In genomic region chr3:19232566-19232965, GRCh38 we compare ENCODE assay signal across 18 cellular contexts.
DNase-seq lines count a peak whose midpoint lies in the region; ATAC-seq, FAIRE-seq and TF ChIP-seq lines count a peak whose summit lies in the region.
"Had no signal": no experiment of that assay in that cellular context is flagged by ENCODE, and none has a peak within 500 bp of the region (broad histone marks: within the 10 kb centered on the region; RNA-seq: fewer than 3 reads in every experiment).

No MANE protein-coding gene starts in this region.

- TF ChIP-seq CTCF in bronchial epithelial cell (IDR thresholded peaks at IDR 0.05; ENCODE audit: insufficient read depth, low read length, severe bottlenecking) (no peak), osteoblast (IDR thresholded peaks at IDR 0.05; ENCODE audit: extremely low read depth, low read depth, low read length) (no peak), OCI-LY7 (conservative IDR thresholded peaks at IDR 0.05; ENCODE audit: low read length) (no peak), heart right ventricle (IDR thresholded peaks at IDR 0.05) (no peak)

- DNase-seq in NCI-H1105 treated with DMSO at 0.1 percent for 48 hours (lab: John Stamatoyannopoulos, UW) (peak; percentile 71), NCI-H2029 treated with DMSO at 0.1 percent for 48 hours (lab: John Stamatoyannopoulos, UW) (peak; percentile 37), bronchial epithelial cell (ENCODE audit: low read depth) (peak; percentile 68), osteoblast (ENCODE audit: insufficient read length, low spot score, missing footprints) (peak; percentile 6), KG1 (lab: John Stamatoyannopoulos, UW) (no peak), OCI-LY7 (ENCODE audit: low spot score) (no peak), heart right ventricle (no peak)
- DNase-seq: CD8-positive, alpha-beta T cell; COR-L47; DMS153; DMS79 treated with DMSO at 0.1 percent for 48 hours; EL; H7 had no signal

- POLR2A ChIA-PET in OCI-LY7 (lab: Charles Lee), result interaction anchor here (0.9 to 1.6 kb wide), 2 partner anchors 10 to 25 kb away, joined by 3 to 7 read pairs; no protein-coding TSS in a partner anchor

- H3K4me2 ChIP-seq in osteoblast (ENCODE audit: insufficient read depth, low read length), result no peak overlapping the region
- H3K4me2 ChIP-seq in OCI-LY7 (ENCODE audit: low read length), result no peak overlapping the region
- H3K4me2 ChIP-seq: A549, GM23338 had no signal

- H3K4me1 ChIP-seq in osteoblast (ENCODE audit: insufficient read depth, low read length) (no peaks in the 10 kb centered on the region), OCI-LY7 (ENCODE audit: insufficient read depth, low read length, poor library complexity, severe bottlenecking) (peaks cover 10% of the 10 kb centered on the region), heart right ventricle (no peaks in the 10 kb centered on the region)
- H3K4me1 ChIP-seq: A549 had no signal

- intact Hi-C loops in OCI-LY7 (cut with micrococcal nuclease; ENCODE audit: unreplicated experiment), result loop anchor here (5.0 kb wide), 1 partner anchor 635 kb away; no protein-coding TSS in a partner anchor
- intact Hi-C loops in heart right ventricle (cut with DNase I), result no loop called here

- H3K27me3 ChIP-seq in bronchial epithelial cell (ENCODE audit: control insufficient read depth, insufficient read depth, low read length) (no peaks in the 10 kb centered on the region), osteoblast (ENCODE audit: insufficient read depth, low read length) (no peaks in the 10 kb centered on the region), heart right ventricle (no peaks in the 10 kb centered on the region)

- H2AFZ ChIP-seq in osteoblast (ENCODE audit: low read length) (no peak overlapping the region), OCI-LY7 (ENCODE audit: low read length) (no peak overlapping the region)
- H2AFZ ChIP-seq: GM23338 had no signal

- CTCF ChIA-PET in OCI-LY7 (lab: Charles Lee; ENCODE audit: unreplicated experiment), result no interaction called here

- BruUV-seq in OCI-LY7 (replicated peaks; lab: Mats Ljungman, UMichigan), result no TSS peak

- no peak for FAIRE-seq in bronchial epithelial cell (lab: Jason Lieb, UNC)
- FAIRE-seq: A549, D721Med, G401.6, GM12891 had no signal

- H3K9me2 ChIP-seq in OCI-LY7 (ENCODE audit: insufficient read depth, low read length), result no peaks in the 10 kb centered on the region

- H3K9me3 ChIP-seq in osteoblast (ENCODE audit: low read depth, low read length) (peaks cover 5% of the 10 kb centered on the region), OCI-LY7 (ENCODE audit: low read length) (no peaks in the 10 kb centered on the region), heart right ventricle (no peaks in the 10 kb centered on the region)
- H3K9me3 ChIP-seq: A549 had no signal

- H3K4me3 ChIP-seq in bronchial epithelial cell (ENCODE audit: low read depth, low read length) (no peak overlapping the region), osteoblast (ENCODE audit: insufficient read depth, low read length) (no peak overlapping the region), OCI-LY7 (ENCODE audit: low read depth, low read length, poor library complexity, severe bottlenecking) (no peak overlapping the region), heart right ventricle (no peak overlapping the region)
- H3K4me3 ChIP-seq: A549, GM23338 had no signal

- H4K20me1 ChIP-seq in osteoblast (ENCODE audit: insufficient read depth, low read length), result no peaks in the 10 kb centered on the region
- H4K20me1 ChIP-seq in OCI-LY7 (ENCODE audit: insufficient read depth, low read length), result no peaks in the 10 kb centered on the region

- no peak overlapping the region for H3K27ac ChIP-seq in osteoblast (ENCODE audit: low read depth, low read length)
- H3K27ac ChIP-seq in OCI-LY7 (ENCODE audit: low read depth, low read length, poor library complexity, severe bottlenecking), result no peak overlapping the region
- no peak overlapping the region for H3K27ac ChIP-seq in heart right ventricle
- H3K27ac ChIP-seq: A549 had no signal

- H3K79me2 ChIP-seq in osteoblast (ENCODE audit: insufficient read depth, low read length) (no peaks in the 10 kb centered on the region), OCI-LY7 (ENCODE audit: insufficient read depth, low read depth, low read length) (no peaks in the 10 kb centered on the region)

- ATAC-seq in heart right ventricle, result no peak
- ATAC-seq: A549; CD8-positive, alpha-beta T cell; GM23338 had no signal

- WGBS in heart right ventricle, 2 donors, result 49 to 62% methylated on average over 2 of the region's 2 CpGs

- H3K36me3 ChIP-seq in bronchial epithelial cell (ENCODE audit: control insufficient read depth, insufficient read depth, low read length), result no peaks in the 10 kb centered on the region
- H3K36me3 ChIP-seq in osteoblast (ENCODE audit: insufficient read depth, low read length), result no peaks in the 10 kb centered on the region
- no peaks in the 10 kb centered on the region for H3K36me3 ChIP-seq in OCI-LY7 (ENCODE audit: insufficient read depth, low read length)
- no peaks in the 10 kb centered on the region for H3K36me3 ChIP-seq in heart right ventricle

Comparison
In these comparisons a context has a peak if more than half of its experiments do, and no peak if none do; other contexts are left out.
1. DNase-seq: peak in NCI-H1105 treated with DMSO at 0.1 percent for 48 hours (single experiment), NCI-H2029 treated with DMSO at 0.1 percent for 48 hours (single experiment), bronchial epithelial cell (single experiment) and osteoblast (single experiment); none in KG1 (single experiment), OCI-LY7 (single experiment) and heart right ventricle (0 of 2).